Comparison of ENCODE assay signal across 1 cellular context in the genomic region with DNA sequence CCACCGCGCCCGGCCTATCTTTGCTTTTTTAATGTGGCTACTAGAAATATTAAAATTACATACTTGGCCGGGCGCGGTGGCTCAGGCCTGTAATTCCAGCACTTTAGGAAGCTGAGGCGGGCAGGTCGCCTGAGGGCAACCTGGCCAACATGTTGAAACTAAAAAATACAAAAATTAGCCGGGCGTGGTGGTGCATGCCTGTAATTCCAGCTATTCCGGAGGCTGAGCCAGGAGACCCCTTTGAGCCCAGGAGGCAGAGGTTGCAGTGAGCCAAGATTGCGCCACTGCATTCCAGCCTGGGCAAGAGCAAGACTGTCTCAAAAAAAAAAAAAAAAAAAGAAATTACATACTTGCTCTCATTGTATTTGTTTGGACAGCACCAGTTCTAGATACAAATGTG.
A peak's percentile ranks its signal among the peaks of the same experiment; 100 is the strongest.
TF ChIP-seq lines count a peak whose summit lies in the region.

No MANE protein-coding gene starts in this region.

TF ChIP-seq in HepG2, 621 proteins besides CTCF, POLR2A, EP300 and RAD21:
- TF ChIP-seq, protein P1, sequence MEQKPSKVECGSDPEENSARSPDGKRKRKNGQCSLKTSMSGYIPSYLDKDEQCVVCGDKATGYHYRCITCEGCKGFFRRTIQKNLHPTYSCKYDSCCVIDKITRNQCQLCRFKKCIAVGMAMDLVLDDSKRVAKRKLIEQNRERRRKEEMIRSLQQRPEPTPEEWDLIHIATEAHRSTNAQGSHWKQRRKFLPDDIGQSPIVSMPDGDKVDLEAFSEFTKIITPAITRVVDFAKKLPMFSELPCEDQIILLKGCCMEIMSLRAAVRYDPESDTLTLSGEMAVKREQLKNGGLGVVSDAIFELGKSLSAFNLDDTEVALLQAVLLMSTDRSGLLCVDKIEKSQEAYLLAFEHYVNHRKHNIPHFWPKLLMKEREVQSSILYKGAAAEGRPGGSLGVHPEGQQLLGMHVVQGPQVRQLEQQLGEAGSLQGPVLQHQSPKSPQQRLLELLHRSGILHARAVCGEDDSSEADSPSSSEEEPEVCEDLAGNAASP (CRISPR knock-in tag; IDR thresholded peaks at IDR 0.05; ENCODE audit: borderline replicate concordance): peak; percentile 31; the same call in 1 of the 2 replicates
- no peak for TF ChIP-seq ZSCAN9 (CRISPR knock-in tag; IDR thresholded peaks at IDR 0.05; ENCODE audit: borderline replicate concordance)
- TF ChIP-seq HNF4G (IDR thresholded peaks at IDR 0.05; ENCODE audit: borderline replicate concordance, low read depth, low read length): peak; percentile 58; the same call in 1 of the 2 replicates
- TF ChIP-seq HNF4G (CRISPR knock-in tag; IDR thresholded peaks at IDR 0.05; ENCODE audit: borderline replicate concordance, low read depth): no peak
- TF ChIP-seq ZBTB7B (CRISPR knock-in tag; IDR thresholded peaks at IDR 0.05): 0 out of 2 replicates have a peak, but pooled peaks have one; percentile 43
- 0 out of 2 replicates have a peak, but pooled peaks have one; percentile 26 for TF ChIP-seq GATAD2A (CRISPR knock-in tag; IDR thresholded peaks at IDR 0.05)
- no peak for TF ChIP-seq BRCA1 (CRISPR knock-in tag; IDR thresholded peaks at IDR 0.05)
- peak; percentile 95 for TF ChIP-seq TEAD3 (CRISPR knock-in tag; optimal IDR thresholded peaks at IDR 0.05; ENCODE audit: borderline replicate concordance)
- 0 out of 2 replicates have a peak, but pooled peaks have one; percentile 43 for TF ChIP-seq KDM1A (CRISPR knock-in tag; IDR thresholded peaks at IDR 0.05)
- TF ChIP-seq, protein P2, sequence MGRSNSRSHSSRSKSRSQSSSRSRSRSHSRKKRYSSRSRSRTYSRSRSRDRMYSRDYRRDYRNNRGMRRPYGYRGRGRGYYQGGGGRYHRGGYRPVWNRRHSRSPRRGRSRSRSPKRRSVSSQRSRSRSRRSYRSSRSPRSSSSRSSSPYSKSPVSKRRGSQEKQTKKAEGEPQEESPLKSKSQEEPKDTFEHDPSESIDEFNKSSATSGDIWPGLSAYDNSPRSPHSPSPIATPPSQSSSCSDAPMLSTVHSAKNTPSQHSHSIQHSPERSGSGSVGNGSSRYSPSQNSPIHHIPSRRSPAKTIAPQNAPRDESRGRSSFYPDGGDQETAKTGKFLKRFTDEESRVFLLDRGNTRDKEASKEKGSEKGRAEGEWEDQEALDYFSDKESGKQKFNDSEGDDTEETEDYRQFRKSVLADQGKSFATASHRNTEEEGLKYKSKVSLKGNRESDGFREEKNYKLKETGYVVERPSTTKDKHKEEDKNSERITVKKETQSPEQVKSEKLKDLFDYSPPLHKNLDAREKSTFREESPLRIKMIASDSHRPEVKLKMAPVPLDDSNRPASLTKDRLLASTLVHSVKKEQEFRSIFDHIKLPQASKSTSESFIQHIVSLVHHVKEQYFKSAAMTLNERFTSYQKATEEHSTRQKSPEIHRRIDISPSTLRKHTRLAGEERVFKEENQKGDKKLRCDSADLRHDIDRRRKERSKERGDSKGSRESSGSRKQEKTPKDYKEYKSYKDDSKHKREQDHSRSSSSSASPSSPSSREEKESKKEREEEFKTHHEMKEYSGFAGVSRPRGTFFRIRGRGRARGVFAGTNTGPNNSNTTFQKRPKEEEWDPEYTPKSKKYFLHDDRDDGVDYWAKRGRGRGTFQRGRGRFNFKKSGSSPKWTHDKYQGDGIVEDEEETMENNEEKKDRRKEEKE (IDR thresholded peaks at IDR 0.05): no peak
- TF ChIP-seq ZNF24 (IDR thresholded peaks at IDR 0.05): no peak
- TF ChIP-seq PCBP1 (IDR thresholded peaks at IDR 0.05; ENCODE audit: borderline replicate concordance, low read depth, low read length): no peak
- TF ChIP-seq DPF2 (CRISPR knock-in tag; IDR thresholded peaks at IDR 0.05; ENCODE audit: borderline replicate concordance, low read depth): 0 out of 2 replicates have a peak, but pooled peaks have one; percentile 19
- TF ChIP-seq, protein P3, sequence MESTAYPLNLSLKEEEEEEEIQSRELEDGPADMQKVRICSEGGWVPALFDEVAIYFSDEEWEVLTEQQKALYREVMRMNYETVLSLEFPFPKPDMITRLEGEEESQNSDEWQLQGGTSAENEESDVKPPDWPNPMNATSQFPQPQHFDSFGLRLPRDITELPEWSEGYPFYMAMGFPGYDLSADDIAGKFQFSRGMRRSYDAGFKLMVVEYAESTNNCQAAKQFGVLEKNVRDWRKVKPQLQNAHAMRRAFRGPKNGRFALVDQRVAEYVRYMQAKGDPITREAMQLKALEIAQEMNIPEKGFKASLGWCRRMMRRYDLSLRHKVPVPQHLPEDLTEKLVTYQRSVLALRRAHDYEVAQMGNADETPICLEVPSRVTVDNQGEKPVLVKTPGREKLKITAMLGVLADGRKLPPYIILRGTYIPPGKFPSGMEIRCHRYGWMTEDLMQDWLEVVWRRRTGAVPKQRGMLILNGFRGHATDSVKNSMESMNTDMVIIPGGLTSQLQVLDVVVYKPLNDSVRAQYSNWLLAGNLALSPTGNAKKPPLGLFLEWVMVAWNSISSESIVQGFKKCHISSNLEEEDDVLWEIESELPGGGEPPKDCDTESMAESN (CRISPR knock-in tag; conservative IDR thresholded peaks at IDR 0.05): no peak
- 0 out of 2 replicates have a peak, but pooled peaks have one; percentile 15 for TF ChIP-seq HDAC2 (CRISPR knock-in tag; IDR thresholded peaks at IDR 0.05)
- TF ChIP-seq CEBPB (IDR thresholded peaks at IDR 0.05; ENCODE audit: borderline replicate concordance, low read depth, low read length): peak; percentile 76; the same call in 1 of the 2 replicates
- TF ChIP-seq CEBPG (CRISPR knock-in tag; IDR thresholded peaks at IDR 0.05): peak; percentile 82
- TF ChIP-seq, protein P4, sequence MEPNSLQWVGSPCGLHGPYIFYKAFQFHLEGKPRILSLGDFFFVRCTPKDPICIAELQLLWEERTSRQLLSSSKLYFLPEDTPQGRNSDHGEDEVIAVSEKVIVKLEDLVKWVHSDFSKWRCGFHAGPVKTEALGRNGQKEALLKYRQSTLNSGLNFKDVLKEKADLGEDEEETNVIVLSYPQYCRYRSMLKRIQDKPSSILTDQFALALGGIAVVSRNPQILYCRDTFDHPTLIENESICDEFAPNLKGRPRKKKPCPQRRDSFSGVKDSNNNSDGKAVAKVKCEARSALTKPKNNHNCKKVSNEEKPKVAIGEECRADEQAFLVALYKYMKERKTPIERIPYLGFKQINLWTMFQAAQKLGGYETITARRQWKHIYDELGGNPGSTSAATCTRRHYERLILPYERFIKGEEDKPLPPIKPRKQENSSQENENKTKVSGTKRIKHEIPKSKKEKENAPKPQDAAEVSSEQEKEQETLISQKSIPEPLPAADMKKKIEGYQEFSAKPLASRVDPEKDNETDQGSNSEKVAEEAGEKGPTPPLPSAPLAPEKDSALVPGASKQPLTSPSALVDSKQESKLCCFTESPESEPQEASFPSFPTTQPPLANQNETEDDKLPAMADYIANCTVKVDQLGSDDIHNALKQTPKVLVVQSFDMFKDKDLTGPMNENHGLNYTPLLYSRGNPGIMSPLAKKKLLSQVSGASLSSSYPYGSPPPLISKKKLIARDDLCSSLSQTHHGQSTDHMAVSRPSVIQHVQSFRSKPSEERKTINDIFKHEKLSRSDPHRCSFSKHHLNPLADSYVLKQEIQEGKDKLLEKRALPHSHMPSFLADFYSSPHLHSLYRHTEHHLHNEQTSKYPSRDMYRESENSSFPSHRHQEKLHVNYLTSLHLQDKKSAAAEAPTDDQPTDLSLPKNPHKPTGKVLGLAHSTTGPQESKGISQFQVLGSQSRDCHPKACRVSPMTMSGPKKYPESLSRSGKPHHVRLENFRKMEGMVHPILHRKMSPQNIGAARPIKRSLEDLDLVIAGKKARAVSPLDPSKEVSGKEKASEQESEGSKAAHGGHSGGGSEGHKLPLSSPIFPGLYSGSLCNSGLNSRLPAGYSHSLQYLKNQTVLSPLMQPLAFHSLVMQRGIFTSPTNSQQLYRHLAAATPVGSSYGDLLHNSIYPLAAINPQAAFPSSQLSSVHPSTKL (CRISPR knock-in tag; IDR thresholded peaks at IDR 0.05): peak; percentile 39; the same call in 1 of the 2 replicates
- TF ChIP-seq, protein P5, sequence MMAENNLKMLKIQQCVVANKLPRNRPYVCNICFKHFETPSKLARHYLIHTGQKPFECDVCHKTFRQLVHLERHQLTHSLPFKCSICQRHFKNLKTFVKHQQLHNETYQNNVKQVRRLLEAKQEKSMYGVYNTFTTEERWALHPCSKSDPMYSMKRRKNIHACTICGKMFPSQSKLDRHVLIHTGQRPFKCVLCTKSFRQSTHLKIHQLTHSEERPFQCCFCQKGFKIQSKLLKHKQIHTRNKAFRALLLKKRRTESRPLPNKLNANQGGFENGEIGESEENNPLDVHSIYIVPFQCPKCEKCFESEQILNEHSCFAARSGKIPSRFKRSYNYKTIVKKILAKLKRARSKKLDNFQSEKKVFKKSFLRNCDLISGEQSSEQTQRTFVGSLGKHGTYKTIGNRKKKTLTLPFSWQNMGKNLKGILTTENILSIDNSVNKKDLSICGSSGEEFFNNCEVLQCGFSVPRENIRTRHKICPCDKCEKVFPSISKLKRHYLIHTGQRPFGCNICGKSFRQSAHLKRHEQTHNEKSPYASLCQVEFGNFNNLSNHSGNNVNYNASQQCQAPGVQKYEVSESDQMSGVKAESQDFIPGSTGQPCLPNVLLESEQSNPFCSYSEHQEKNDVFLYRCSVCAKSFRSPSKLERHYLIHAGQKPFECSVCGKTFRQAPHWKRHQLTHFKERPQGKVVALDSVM (CRISPR knock-in tag; IDR thresholded peaks at IDR 0.05): peak; percentile 97
- peak; percentile 57 for TF ChIP-seq SALL1 (CRISPR knock-in tag; IDR thresholded peaks at IDR 0.05)
- TF ChIP-seq, protein P6, sequence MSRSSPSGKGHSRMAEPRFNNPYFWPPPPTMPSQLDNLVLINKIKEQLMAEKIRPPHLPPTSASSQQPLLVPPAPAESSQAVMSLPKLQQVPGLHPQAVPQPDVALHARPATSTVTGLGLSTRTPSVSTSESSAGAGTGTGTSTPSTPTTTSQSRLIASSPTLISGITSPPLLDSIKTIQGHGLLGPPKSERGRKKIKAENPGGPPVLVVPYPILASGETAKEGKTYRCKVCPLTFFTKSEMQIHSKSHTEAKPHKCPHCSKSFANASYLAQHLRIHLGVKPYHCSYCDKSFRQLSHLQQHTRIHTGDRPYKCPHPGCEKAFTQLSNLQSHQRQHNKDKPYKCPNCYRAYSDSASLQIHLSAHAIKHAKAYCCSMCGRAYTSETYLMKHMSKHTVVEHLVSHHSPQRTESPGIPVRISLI (CRISPR knock-in tag; IDR thresholded peaks at IDR 0.05; ENCODE audit: borderline replicate concordance): peak; percentile 87
- no peak for TF ChIP-seq SOX6 (IDR thresholded peaks at IDR 0.05)
- peak; percentile 21; the same call in 1 of the 2 replicates for TF ChIP-seq SOX6 (CRISPR knock-in tag; IDR thresholded peaks at IDR 0.05)
- peak; percentile 80 for TF ChIP-seq ZMYM3 (CRISPR knock-in tag; IDR thresholded peaks at IDR 0.05)
- TF ChIP-seq, protein P7, sequence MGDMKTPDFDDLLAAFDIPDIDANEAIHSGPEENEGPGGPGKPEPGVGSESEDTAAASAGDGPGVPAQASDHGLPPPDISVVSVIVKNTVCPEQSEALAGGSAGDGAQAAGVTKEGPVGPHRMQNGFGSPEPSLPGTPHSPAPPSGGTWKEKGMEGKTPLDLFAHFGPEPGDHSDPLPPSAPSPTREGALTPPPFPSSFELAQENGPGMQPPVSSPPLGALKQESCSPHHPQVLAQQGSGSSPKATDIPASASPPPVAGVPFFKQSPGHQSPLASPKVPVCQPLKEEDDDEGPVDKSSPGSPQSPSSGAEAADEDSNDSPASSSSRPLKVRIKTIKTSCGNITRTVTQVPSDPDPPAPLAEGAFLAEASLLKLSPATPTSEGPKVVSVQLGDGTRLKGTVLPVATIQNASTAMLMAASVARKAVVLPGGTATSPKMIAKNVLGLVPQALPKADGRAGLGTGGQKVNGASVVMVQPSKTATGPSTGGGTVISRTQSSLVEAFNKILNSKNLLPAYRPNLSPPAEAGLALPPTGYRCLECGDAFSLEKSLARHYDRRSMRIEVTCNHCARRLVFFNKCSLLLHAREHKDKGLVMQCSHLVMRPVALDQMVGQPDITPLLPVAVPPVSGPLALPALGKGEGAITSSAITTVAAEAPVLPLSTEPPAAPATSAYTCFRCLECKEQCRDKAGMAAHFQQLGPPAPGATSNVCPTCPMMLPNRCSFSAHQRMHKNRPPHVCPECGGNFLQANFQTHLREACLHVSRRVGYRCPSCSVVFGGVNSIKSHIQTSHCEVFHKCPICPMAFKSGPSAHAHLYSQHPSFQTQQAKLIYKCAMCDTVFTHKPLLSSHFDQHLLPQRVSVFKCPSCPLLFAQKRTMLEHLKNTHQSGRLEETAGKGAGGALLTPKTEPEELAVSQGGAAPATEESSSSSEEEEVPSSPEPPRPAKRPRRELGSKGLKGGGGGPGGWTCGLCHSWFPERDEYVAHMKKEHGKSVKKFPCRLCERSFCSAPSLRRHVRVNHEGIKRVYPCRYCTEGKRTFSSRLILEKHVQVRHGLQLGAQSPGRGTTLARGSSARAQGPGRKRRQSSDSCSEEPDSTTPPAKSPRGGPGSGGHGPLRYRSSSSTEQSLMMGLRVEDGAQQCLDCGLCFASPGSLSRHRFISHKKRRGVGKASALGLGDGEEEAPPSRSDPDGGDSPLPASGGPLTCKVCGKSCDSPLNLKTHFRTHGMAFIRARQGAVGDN (CRISPR knock-in tag; IDR thresholded peaks at IDR 0.05): peak; percentile 48; the same call in 1 of the 2 replicates
- no peak for TF ChIP-seq ZFYVE20 (CRISPR knock-in tag; IDR thresholded peaks at IDR 0.05; ENCODE audit: borderline replicate concordance, low read depth)
- TF ChIP-seq NR1H2 (CRISPR knock-in tag; IDR thresholded peaks at IDR 0.05; ENCODE audit: borderline replicate concordance, low read depth): no peak
- TF ChIP-seq MATR3 (CRISPR knock-in tag; IDR thresholded peaks at IDR 0.05): no peak
